9 cellular contexts compared by ENCODE assay signal in the genomic region with DNA sequence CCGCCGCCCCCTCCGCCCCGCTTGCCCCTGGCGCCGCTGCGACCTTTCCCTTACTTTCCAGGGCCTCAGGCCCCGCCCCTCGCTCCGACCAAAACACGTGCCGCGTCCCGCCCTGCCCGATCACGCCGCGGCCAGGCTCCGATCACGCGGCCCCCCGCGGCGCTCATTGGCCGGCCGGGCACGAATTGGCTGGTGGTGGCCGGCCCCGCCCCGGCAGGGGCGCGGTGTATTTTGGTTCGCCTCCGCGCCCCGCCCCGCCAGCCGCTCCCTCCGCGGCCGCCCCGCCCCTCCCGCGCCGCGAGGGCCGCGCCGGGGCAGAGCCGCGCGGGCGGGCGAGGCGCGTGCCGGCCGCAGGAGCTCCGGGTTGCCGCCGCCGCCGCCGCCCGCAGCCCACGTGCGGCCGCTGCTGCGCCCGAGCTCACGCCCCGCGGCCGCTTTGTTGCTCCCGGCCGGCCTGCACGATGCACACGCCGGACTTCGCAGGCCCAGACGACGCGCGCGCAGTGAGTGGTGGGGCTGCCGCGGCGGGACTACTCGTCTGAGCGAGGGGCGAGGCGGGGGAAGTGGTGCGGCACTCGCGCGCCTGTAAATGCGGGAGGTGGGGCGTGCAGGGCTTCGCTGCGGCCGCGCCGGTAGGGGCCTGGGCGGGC. TPM values are rescaled to one million over a fixed set of nuclear protein-coding genes. Genes with fewer than 3 reads are reported as not detected.
A peak's percentile ranks its signal among the peaks of the same experiment; 100 is the strongest.
DNase-seq lines count a peak whose midpoint lies in the region; ATAC-seq, FAIRE-seq and TF ChIP-seq lines count a peak whose summit lies in the region.
"Had no signal": no experiment of that assay in that cellular context is flagged by ENCODE, and none has a peak within 500 bp of the region (broad histone marks: within the 10 kb centered on the region; RNA-seq: fewer than 3 reads in every experiment).

A gene (plus strand): TSS at position 295 of the 650 bp plus-strand sequence. CDS start 167 bp downstream, at position 462.

- DNase-seq in COR-L47 (lab: John Stamatoyannopoulos, UW) (peak; percentile 88), HuH-7.5 (ENCODE audit: low spot score) (peak; percentile 93), RCC 7860 (ENCODE audit: low spot score) (peak; percentile 83), fibroblast of peridontal ligament (ENCODE audit: extremely low read depth) (peak; percentile 78), natural killer cell (peak; percentile 84)
- DNase-seq in activated T-helper 9 cell treated with anti-CD3 and anti-CD28 coated beads, Interleukin-2, amount 50 U/mL, for 16 hours (ENCODE audit: low read depth) = peak; percentile 75

- peak within 1 kb of the TSS; percentile 95 to 96 for H3K27ac Mint-ChIP-seq in natural killer cell
- peak within 1 kb of the TSS; percentile 91 for H3K27ac Mint-ChIP-seq in stimulated activated memory B cell treated with anti-CD40 and anti-IgM and Interleukin-4, amounts not matched to agents 10 μg/mL and 1 μg/mL and 100 μg/mL, for 72 hours

- no peak for FAIRE-seq in RCC 7860 (lab: Jason Lieb, UNC)
- FAIRE-seq: endometrium had no signal

- no peaks in the 10 kb centered on the region for H3K36me3 Mint-ChIP-seq in natural killer cell
- peaks cover 17% of the 10 kb centered on the region for H3K36me3 Mint-ChIP-seq in stimulated activated memory B cell treated with anti-CD40 and anti-IgM and Interleukin-4, amounts not matched to agents 10 μg/mL and 1 μg/mL and 100 μg/mL, for 72 hours

- peaks cover 14 to 49% of the 10 kb centered on the region in 2 donors for H3K4me1 Mint-ChIP-seq in natural killer cell
- peaks cover 47% of the 10 kb centered on the region for H3K4me1 Mint-ChIP-seq in stimulated activated memory B cell treated with anti-CD40 and anti-IgM and Interleukin-4, amounts not matched to agents 10 μg/mL and 1 μg/mL and 100 μg/mL, for 72 hours

- H3K27me3 Mint-ChIP-seq in natural killer cell (ENCODE audit: low read depth in 2 of 2) = no peaks in the 10 kb centered on the region
- H3K27me3 Mint-ChIP-seq in stimulated activated memory B cell treated with anti-CD40 and anti-IgM and Interleukin-4, amounts not matched to agents 10 μg/mL and 1 μg/mL and 100 μg/mL, for 72 hours = no peaks in the 10 kb centered on the region

- peak; percentile 57 for ATAC-seq in GM21528 (IDR thresholded peaks at IDR 0.05; ENCODE audit: low FRiP score, unreplicated experiment)
- peak; percentile 74 to 88 (median 77) for ATAC-seq in natural killer cell
- ATAC-seq in stimulated activated memory B cell treated with anti-CD40 and anti-IgM and Interleukin-4, amounts not matched to agents 10 μg/mL and 1 μg/mL and 100 μg/mL, for 72 hours = peak; percentile 87

- intact Hi-C loops in natural killer cell (cut with micrococcal nuclease) = no loop called here

- no peaks in the 10 kb centered on the region for H3K9me3 Mint-ChIP-seq in natural killer cell
- H3K9me3 Mint-ChIP-seq in stimulated activated memory B cell treated with anti-CD40 and anti-IgM and Interleukin-4, amounts not matched to agents 10 μg/mL and 1 μg/mL and 100 μg/mL, for 72 hours = no peaks in the 10 kb centered on the region

- peak within 1 kb of the TSS; percentile 92 for H3K4me3 Mint-ChIP-seq in natural killer cell
- H3K4me3 Mint-ChIP-seq in stimulated activated memory B cell treated with anti-CD40 and anti-IgM and Interleukin-4, amounts not matched to agents 10 μg/mL and 1 μg/mL and 100 μg/mL, for 72 hours = peak within 1 kb of the TSS; percentile 89

- TF ChIP-seq CTCF in natural killer cell (IDR thresholded peaks at IDR 0.05) = no peak

RNA-seq across cellular contexts. Expression of the gene that starts here (rescaled TPM):
- total RNA-seq in natural killer cell = 10 to 100 TPM; 47.3 to 85.8 (median 49.3) TPM

Comparison
In these comparisons a context has a peak if more than half of its experiments do, and no peak if none do; other contexts are left out.
1. Peak in every context shown above with its lines: DNase-seq and ATAC-seq.